Comparison of ENCODE assay signal across 25 cellular contexts in genomic region chr16:4599037-4599436, GRCh38. TPM values are rescaled to one million over a fixed set of nuclear protein-coding genes. Genes with fewer than 3 reads are reported as not detected.
A peak's percentile ranks its signal among the peaks of the same experiment; 100 is the strongest.
DNase-seq lines count a peak whose midpoint lies in the region; ATAC-seq, FAIRE-seq and TF ChIP-seq lines count a peak whose summit lies in the region.
"Had no signal": no experiment of that assay in that cellular context is flagged by ENCODE, and none has a peak within 500 bp of the region (broad histone marks: within the 10 kb centered on the region; RNA-seq: fewer than 3 reads in every experiment).

No MANE protein-coding gene starts in this region.

- no peaks in the 10 kb centered on the region for H3K79me2 ChIP-seq in HCT116 (ENCODE audit: insufficient read depth, low read length)
- no peaks in the 10 kb centered on the region for H3K79me2 ChIP-seq in H1 (ENCODE audit: control insufficient read depth in 1 of 2, insufficient read depth in 2 of 2, low read length in 2 of 2)

- H3K56ac ChIP-seq in H1 (replicated peaks; ENCODE audit: insufficient read length, low read depth, low read length) = no peak overlapping the region

- TF ChIP-seq RAD21 in HCT116 (IDR thresholded peaks at IDR 0.05; ENCODE audit: low read depth) = no peak
- no peak for TF ChIP-seq RAD21 in H1 (IDR thresholded peaks at IDR 0.05 in 1 of 2, conservative IDR thresholded peaks at IDR 0.05 in 1 of 2; ENCODE audit: low read depth in 2 of 2, low read length in 2 of 2)

- WGBS in H1 (ENCODE audit: extremely low coverage in 1 of 2, insufficient coverage in 1 of 2, insufficient read length in 1 of 2, insufficient replicate concordance in 2 of 2, low coverage in 1 of 2, low lambda C conversion rate in 2 of 2, missing lambda C conversion rate in 1 of 2), 2 experiments = 82% methylated on average over 10 of the region's 10 CpGs; no CpG with 5 or more reads in 1 of the 2 experiments
- no CpG with 5 or more reads among the region's 10 CpGs for WGBS in neuronal stem cell (ENCODE audit: extremely low coverage in 2 of 2, insufficient read length in 2 of 2, insufficient replicate concordance in 1 of 2), 2 donors

- CTCF ChIA-PET in HCT116 (lab: Charles Lee) = interaction anchor here (1.4 kb wide), 1 partner anchor 25 kb away, joined by 3 read pairs; the partner anchor contains the start of gene MGRN1
- CTCF ChIA-PET in H1 (lab: Charles Lee; ENCODE audit: partially characterized antibody) = interaction anchor here (0.7 to 8.1 kb wide), 7 partner anchors 11 to 94 kb away, joined by 3 to 65 read pairs (median 5); no protein-coding TSS in a partner anchor

- BruUV-seq in HCT116 (replicated peaks; lab: Mats Ljungman, UMichigan) = no TSS peak

- H2BK12ac ChIP-seq in H1 (ENCODE audit: low read depth, low read length) (peak overlapping the region; percentile 12; the same call in 1 of the 2 replicates), neuronal stem cell (ENCODE audit: low read length) (no peak overlapping the region)

- no peaks in the 10 kb centered on the region for H3K4me1 ChIP-seq in HCT116 (ENCODE audit: control insufficient read depth in 1 of 2, insufficient read depth in 2 of 2, low read length in 2 of 2)
- peaks cover 0 to 17% (median 6%) of the 10 kb centered on the region in 4 experiments; a peak in 6 of 7 replicates for H3K4me1 ChIP-seq in H1 (replicated peaks in 1 of 4; ENCODE audit: control insufficient read depth in 3 of 4, insufficient read depth in 4 of 4, low read length in 3 of 4)
- H3K4me1 ChIP-seq in neuronal stem cell (ENCODE audit: control insufficient read depth in 2 of 2, insufficient read depth in 1 of 2, low read depth in 1 of 2, low read length in 2 of 2) = peaks cover 15% of the 10 kb centered on the region in 2 donors
- H3K4me1 ChIP-seq: BE2C, HAP-1 had no signal

- H2BK20ac ChIP-seq in H1 (ENCODE audit: low read length) = no peak overlapping the region

- no peak overlapping the region for H3K14ac ChIP-seq in H1 (ENCODE audit: insufficient read length)
- no peak overlapping the region for H3K14ac ChIP-seq in neuronal stem cell (ENCODE audit: low read length)

- no peak overlapping the region for H3K9ac ChIP-seq in HCT116 (ENCODE audit: low read length)
- no peak overlapping the region for H3K9ac ChIP-seq in H1 (replicated peaks in 1 of 4; ENCODE audit: extremely low read depth in 1 of 4, low read depth in 3 of 4, low read length in 3 of 4)
- H3K9ac ChIP-seq in neuronal stem cell (ENCODE audit: low read depth, low read length, poor library complexity) = no peak overlapping the region
- H3K9ac ChIP-seq: BLaER1 treated with 17β-estradiol and CSF1 and Interleukin-3, amounts not matched to agents 10 nM and 100 nM; GM23248 had no signal

- no peak for FAIRE-seq in H1 (lab: Jason Lieb, UNC)
- FAIRE-seq: D721Med, GM19239 had no signal

- no peak overlapping the region for H2AK5ac ChIP-seq in H1 (ENCODE audit: low read depth, low read length)
- H2AK5ac ChIP-seq in neuronal stem cell (ENCODE audit: low read depth, low read length) = peak overlapping the region; percentile 74

- no peaks in the 10 kb centered on the region for H3K36me3 Mint-ChIP-seq in glutamatergic neuron (ENCODE audit: unreplicated experiment)
- H3K36me3 Mint-ChIP-seq: CD14-positive monocyte; CD8-positive, alpha-beta memory T cell had no signal

- no peak overlapping the region for H4K91ac ChIP-seq in H1 (replicated peaks; ENCODE audit: insufficient read length, low read length)
- H4K91ac ChIP-seq in neuronal stem cell (ENCODE audit: low read depth, low read length, poor library complexity) = no peak overlapping the region

- no peaks in the 10 kb centered on the region for H3K9me2 ChIP-seq in HCT116 (ENCODE audit: insufficient read depth)

- H3K79me1 ChIP-seq in H1 (ENCODE audit: low read depth, low read length) = no peaks in the 10 kb centered on the region
- no peaks in the 10 kb centered on the region for H3K79me1 ChIP-seq in neuronal stem cell (ENCODE audit: low read depth, low read length)

- TF ChIP-seq EP300 in H1 (IDR thresholded peaks at IDR 0.05; ENCODE audit: borderline replicate concordance in 1 of 2, low read depth in 2 of 2, low read length in 2 of 2) = no peak

- H3K27ac ChIP-seq in HCT116 (ENCODE audit: low read depth, low read length) (no peak overlapping the region), H1 (ENCODE audit: low read depth, low read length) (no peak overlapping the region), neuronal stem cell (replicated peaks; ENCODE audit: low read length) (no peak overlapping the region)
- H3K27ac ChIP-seq: BLaER1 treated with 17β-estradiol and CSF1 and Interleukin-3, amounts not matched to agents 10 nM and 100 nM; GM23248 had no signal

- POLR2A ChIA-PET in HCT116 (lab: Charles Lee) (interaction anchor here (1.1 kb wide), 1 partner anchor 17 kb away, joined by 6 read pairs; no protein-coding TSS in a partner anchor), H1 (lab: Charles Lee; ENCODE audit: partially characterized antibody) (interaction anchor here (0.9 to 12.8 kb wide), 4 partner anchors 10 to 66 kb away, joined by 3 to 126 read pairs (median 3); partner anchors contain the start of gene UBALD1)

- H2BK5ac ChIP-seq in H1 (ENCODE audit: low read depth, low read length) (no peak overlapping the region), neuronal stem cell (ENCODE audit: low read length) (peak overlapping the region; percentile 71)

- H4K5ac ChIP-seq in H1 (ENCODE audit: insufficient read length, low read depth, low read length) = no peak overlapping the region

- peaks cover 6% of the 10 kb centered on the region for H3K4me1 Mint-ChIP-seq in glutamatergic neuron (ENCODE audit: low read depth, unreplicated experiment)
- H3K4me1 Mint-ChIP-seq: CD8-positive, alpha-beta memory T cell had no signal

- RAD21 ChIA-PET in HCT116 (lab: Charles Lee; ENCODE audit: low non-redundant PET in 1 of 2, low total read pairs in 2 of 2, uncharacterized antibody in 2 of 2, unreplicated experiment in 2 of 2) = no interaction called here

- no peak overlapping the region for H3K4me3 ChIP-seq in H7 (ENCODE audit: insufficient read depth, low read depth, low read length)
- no peak overlapping the region for H3K4me3 ChIP-seq in HCT116 (replicated peaks in 1 of 2; ENCODE audit: low read depth in 1 of 2, low read length in 2 of 2)
- H3K4me3 ChIP-seq in H1 (ENCODE audit: extremely low read depth in 1 of 4, insufficient read depth in 2 of 4, low read depth in 3 of 4, low read length in 4 of 4) = no peak overlapping the region
- no peak overlapping the region for H3K4me3 ChIP-seq in neuronal stem cell (ENCODE audit: low read length in 2 of 2)
- H3K4me3 ChIP-seq: BLaER1 treated with 17β-estradiol and CSF1 and Interleukin-3, amounts not matched to agents 10 nM and 100 nM; GM12878; GM23248; HAP-1 had no signal

- H3K4me3 Mint-ChIP-seq in glutamatergic neuron (ENCODE audit: unreplicated experiment) = no peak overlapping the region
- H3K4me3 Mint-ChIP-seq: CD14-positive monocyte; CD4-positive, alpha-beta T cell; CD8-positive, alpha-beta memory T cell had no signal

- H3K4me2 ChIP-seq in HCT116 (ENCODE audit: low read length) (no peak overlapping the region), H1 (ENCODE audit: insufficient read depth in 1 of 2, low read depth in 2 of 2, low read length in 2 of 2) (no peak overlapping the region), neuronal stem cell (ENCODE audit: insufficient read depth, low read length, poor library complexity, severe bottlenecking) (no peak overlapping the region)
- H3K4me2 ChIP-seq: BLaER1 treated with 17β-estradiol and CSF1 and Interleukin-3, amounts not matched to agents 10 nM and 100 nM had no signal

- no peak overlapping the region for H2BK120ac ChIP-seq in H1 (replicated peaks; ENCODE audit: low read depth, low read length)
- H2BK120ac ChIP-seq in neuronal stem cell (ENCODE audit: low read depth, low read length) = no peak overlapping the region

- H2AFZ ChIP-seq in HCT116 (ENCODE audit: low read depth, low read length, poor library complexity, severe bottlenecking) (no peak overlapping the region), H1 (ENCODE audit: low read length) (no peak overlapping the region), neuronal stem cell (ENCODE audit: low read length) (no peak overlapping the region)
- H2AFZ ChIP-seq: GM23248 had no signal

- TF ChIP-seq CTCF in HCT116 (IDR thresholded peaks at IDR 0.05 in 2 of 3, conservative IDR thresholded peaks at IDR 0.05 in 1 of 3; ENCODE audit: borderline replicate concordance in 1 of 3, insufficient read depth in 1 of 3, low read depth in 2 of 3, low read length in 2 of 3) (no peak), H1 (IDR thresholded peaks at IDR 0.05; ENCODE audit: control extremely low read depth in 1 of 3, insufficient read depth in 1 of 3, low read depth in 1 of 3, low read length in 3 of 3) (no peak), glutamatergic neuron (IDR thresholded peaks at IDR 0.05; ENCODE audit: partially characterized antibody, unreplicated experiment) (no peak)

- H3K23me2 ChIP-seq in H1 (ENCODE audit: low read depth, low read length) = no peaks in the 10 kb centered on the region

- DNase-seq in H7 (peak; percentile 58), HCT116 (ENCODE audit: low read depth, low spot score) (no peak), H1 (ENCODE audit: low read depth in 1 of 2, low spot score in 2 of 2) (no peak), neuronal stem cell (ENCODE audit: low spot score) (no peak), medulla oblongata (ENCODE audit: extremely low spot score) (no peak), AG20443 (ENCODE audit: low spot score) (no peak), NCI-H1436 (lab: John Stamatoyannopoulos, UW) (no peak), glutamatergic neuron (no peak)
- DNase-seq: BE2C; CD4-positive, alpha-beta T cell; CD8-positive, alpha-beta memory T cell; DMS 273 treated with DMSO at 0.1 percent for 48 hours; DMS79; EL; GDM1; GM23248 had no signal

- H3K18ac ChIP-seq in H1 (ENCODE audit: extremely low read depth, low read length) (no peak overlapping the region), neuronal stem cell (ENCODE audit: low read length) (no peak overlapping the region)

- no peaks in the 10 kb centered on the region for H4K20me1 ChIP-seq in HCT116 (ENCODE audit: insufficient read depth)
- H4K20me1 ChIP-seq in H1 (replicated peaks in 1 of 2; ENCODE audit: control insufficient read depth in 1 of 2, insufficient read depth in 2 of 2, low read length in 2 of 2) = no peaks in the 10 kb centered on the region

- no peak overlapping the region for H3K27ac Mint-ChIP-seq in glutamatergic neuron (ENCODE audit: unreplicated experiment)
- H3K27ac Mint-ChIP-seq: CD4-positive, alpha-beta T cell had no signal

- no peaks in the 10 kb centered on the region for H3K27me3 Mint-ChIP-seq in glutamatergic neuron (ENCODE audit: unreplicated experiment)
- H3K27me3 Mint-ChIP-seq: CD4-positive, alpha-beta T cell had no signal

- H3K36me3 ChIP-seq in H7 (replicated peaks; ENCODE audit: control insufficient read depth, insufficient read depth, low read length) = no peaks in the 10 kb centered on the region
- H3K36me3 ChIP-seq in HCT116 (ENCODE audit: control insufficient read depth in 1 of 2, insufficient read depth in 2 of 2, low read length in 2 of 2) = no peaks in the 10 kb centered on the region
- H3K36me3 ChIP-seq in H1 (ENCODE audit: control insufficient read depth in 2 of 4, insufficient read depth in 4 of 4, low read length in 3 of 4) = no peaks in the 10 kb centered on the region
- H3K36me3 ChIP-seq in neuronal stem cell (replicated peaks in 1 of 2; ENCODE audit: control insufficient read depth in 2 of 2, insufficient read depth in 2 of 2, low read length in 2 of 2) = no peaks in the 10 kb centered on the region
- H3K36me3 ChIP-seq: BE2C; BLaER1 treated with 17β-estradiol and CSF1 and Interleukin-3, amounts not matched to agents 10 nM and 100 nM; HAP-1 had no signal

- H3K9me3 ChIP-seq in HCT116 (ENCODE audit: control insufficient read depth in 1 of 2, insufficient read depth in 1 of 2, low read depth in 1 of 2, low read length in 2 of 2) (no peaks in the 10 kb centered on the region), H1 (ENCODE audit: insufficient read depth in 2 of 2, low read depth in 1 of 2, low read length in 1 of 2) (no peaks in the 10 kb centered on the region), neuronal stem cell (replicated peaks in 1 of 2; ENCODE audit: control insufficient read depth in 2 of 2, insufficient read depth in 1 of 2, low read depth in 1 of 2, low read length in 2 of 2) (no peaks in the 10 kb centered on the region)
- H3K9me3 ChIP-seq: BE2C; BLaER1 treated with 17β-estradiol and CSF1 and Interleukin-3, amounts not matched to agents 10 nM and 100 nM; HAP-1 had no signal

- H3K23ac ChIP-seq in H1 (ENCODE audit: insufficient read length) (no peak overlapping the region), neuronal stem cell (ENCODE audit: low read depth, low read length, poor library complexity) (no peak overlapping the region)

- no peak for TF ChIP-seq POLR2A in HCT116 (IDR thresholded peaks at IDR 0.05; ENCODE audit: borderline replicate concordance, extremely low read depth, insufficient read depth, insufficient read length)
- TF ChIP-seq POLR2A in H1 (IDR thresholded peaks at IDR 0.05; ENCODE audit: control extremely low read depth in 1 of 2, low read depth in 2 of 2, low read length in 2 of 2) = no peak

- H3K9me3 Mint-ChIP-seq in glutamatergic neuron (ENCODE audit: unreplicated experiment) = peaks cover 6% of the 10 kb centered on the region
- H3K9me3 Mint-ChIP-seq: CD4-positive, alpha-beta T cell; CD8-positive, alpha-beta memory T cell had no signal

- H3K27me3 ChIP-seq in H7 (ENCODE audit: control insufficient read depth, insufficient read depth, low read length) (no peaks in the 10 kb centered on the region), HCT116 (ENCODE audit: insufficient read depth, low read length) (no peaks in the 10 kb centered on the region), H1 (replicated peaks in 1 of 4; ENCODE audit: control insufficient read depth in 3 of 4, extremely low read depth in 1 of 4, insufficient read depth in 3 of 4, low read length in 3 of 4) (no peaks in the 10 kb centered on the region; a peak in 1 of 7 replicates), neuronal stem cell (ENCODE audit: control insufficient read depth in 3 of 3, insufficient read depth in 3 of 3, low read depth in 1 of 3, low read length in 3 of 3) (no peaks in the 10 kb centered on the region)
- H3K27me3 ChIP-seq: BE2C had no signal

- H3K4ac ChIP-seq in H1 (replicated peaks; ENCODE audit: insufficient read length, low read depth, low read length) = no peak overlapping the region
- no peak overlapping the region for H3K4ac ChIP-seq in neuronal stem cell (ENCODE audit: low read length)

- ATAC-seq in HCT116 = peak; percentile 21; the same call in 1 of the 2 replicates
- ATAC-seq: GM12878 had no signal

- no peak overlapping the region for H2BK15ac ChIP-seq in H1 (ENCODE audit: low read length)
- peak overlapping the region; percentile 56 for H2BK15ac ChIP-seq in neuronal stem cell (ENCODE audit: low read length)

- H4K8ac ChIP-seq in H1 (ENCODE audit: extremely low read depth, insufficient read depth, low read length) = peak overlapping the region; percentile 36
- H4K8ac ChIP-seq in neuronal stem cell (ENCODE audit: low read depth, low read length) = no peak overlapping the region

- intact Hi-C loops in HCT116 (cut with micrococcal nuclease) = no loop called here

RNA-seq across cellular contexts. Expression of gene UBALD1, which starts 15.7 kb away (rescaled TPM):
- 21.4 and 26.8 TPM in 2 replicates for total RNA-seq in H7 (2014; rRNA removed; shearing (Covaris generic))
- total RNA-seq in HCT116 (2021; ENCODE audit: unreplicated experiment) (45.9 TPM), glutamatergic neuron (ENCODE audit: unreplicated experiment) (54.6 TPM)
- 24.9 and 39.8 TPM in 2 replicates for polyA plus RNA-seq in HCT116 (2012)
- 52.2 and 62.0 TPM in 2 replicates for total RNA-seq in H1 (2021; fragmentation: NEBNext Ultra II Directional; extraction: Animal tissue kit (Norgen Biotek cat#: 25700))
- 28.6 and 48.9 TPM in 2 replicates for polyA plus RNA-seq in H1 (2011; rRNA removed)
- polyA plus RNA-seq in H1 (2011; cell fraction: cytosol; rRNA removed) = 20.7 TPM
- polyA plus RNA-seq in H1 (2011; cell fraction: nucleus; rRNA removed) = 44.3 TPM
- polyA plus RNA-seq in H1 (2012, experiment 1 of 2) = 31.3 to 45.9 TPM (median 41.7 TPM) in 4 replicates
- 25.4 TPM for polyA plus RNA-seq in H1 (2012, experiment 2 of 2)
- polyA plus RNA-seq in H1 (2013, experiment 1 of 2) = 36.1 TPM
- 36.7 TPM for polyA plus RNA-seq in H1 (2013, experiment 2 of 2)
- polyA minus RNA-seq in H1 (2011; rRNA and poly(A)+ RNA removed) = 3.9 and 5.5 TPM in 2 replicates
- 28.0 TPM for polyA minus RNA-seq in H1 (2011; cell fraction: cytosol; rRNA and poly(A)+ RNA removed)
- polyA minus RNA-seq in H1 (2011; cell fraction: nucleus; rRNA and poly(A)+ RNA removed) = 45.1 TPM
- polyA plus RNA-seq in neuronal stem cell (2013, experiment 1 of 2) = 13.4 TPM
- 13.0 TPM for polyA plus RNA-seq in neuronal stem cell (2013, experiment 2 of 2)

RNA-seq across cellular contexts. Expression of gene MGRN1, which starts 25.6 kb away (rescaled TPM):
- total RNA-seq in H7 (2014; rRNA removed; shearing (Covaris generic)) = 35.6 and 42.8 TPM in 2 replicates
- total RNA-seq in HCT116 (2021; ENCODE audit: unreplicated experiment) (50.6 TPM), glutamatergic neuron (ENCODE audit: unreplicated experiment) (150 TPM)
- polyA plus RNA-seq in HCT116 (2012) = 26.2 and 33.7 TPM in 2 replicates
- 79.4 and 82.3 TPM in 2 replicates for total RNA-seq in H1 (2021; fragmentation: NEBNext Ultra II Directional; extraction: Animal tissue kit (Norgen Biotek cat#: 25700))
- 15.0 and 30.1 TPM in 2 replicates for polyA plus RNA-seq in H1 (2011; rRNA removed)
- 12.4 TPM for polyA plus RNA-seq in H1 (2011; cell fraction: cytosol; rRNA removed)
- polyA plus RNA-seq in H1 (2011; cell fraction: nucleus; rRNA removed) = 33.9 TPM
- 39.5 to 72.9 TPM (median 65.4 TPM) in 4 replicates for polyA plus RNA-seq in H1 (2012, experiment 1 of 2)
- 52.0 TPM for polyA plus RNA-seq in H1 (2012, experiment 2 of 2)
- 46.7 TPM for polyA plus RNA-seq in H1 (2013, experiment 1 of 2)
- polyA plus RNA-seq in H1 (2013, experiment 2 of 2) = 47.1 TPM
- 17.9 and 22.6 TPM in 2 replicates for polyA minus RNA-seq in H1 (2011; rRNA and poly(A)+ RNA removed)
- polyA minus RNA-seq in H1 (2011; cell fraction: cytosol; rRNA and poly(A)+ RNA removed) = 30.4 TPM
- polyA minus RNA-seq in H1 (2011; cell fraction: nucleus; rRNA and poly(A)+ RNA removed) = 30.7 TPM
- 48.7 TPM for polyA plus RNA-seq in neuronal stem cell (2013, experiment 1 of 2)
- 51.0 TPM for polyA plus RNA-seq in neuronal stem cell (2013, experiment 2 of 2)

RNA-seq across cellular contexts. Expression of gene C16orf96, which starts 42.9 kb away (rescaled TPM):
- total RNA-seq in H7 (2014; rRNA removed; shearing (Covaris generic)) = 0.38 and 0.41 TPM in 2 replicates
- 0.10 TPM for total RNA-seq in HCT116 (2021; ENCODE audit: unreplicated experiment)
- polyA plus RNA-seq in HCT116 (2012) = 0.04 TPM in 1 of 2 replicates, not detected in the other
- 1.3 and 1.6 TPM in 2 replicates for total RNA-seq in H1 (2021; fragmentation: NEBNext Ultra II Directional; extraction: Animal tissue kit (Norgen Biotek cat#: 25700))
- 1.0 and 1.8 TPM in 2 replicates for polyA plus RNA-seq in H1 (2011; rRNA removed)
- 0.97 TPM for polyA plus RNA-seq in H1 (2011; cell fraction: cytosol; rRNA removed)
- 2.1 TPM for polyA plus RNA-seq in H1 (2011; cell fraction: nucleus; rRNA removed)
- 1.4 to 2.0 TPM (median 1.5 TPM) in 4 replicates for polyA plus RNA-seq in H1 (2012, experiment 1 of 2)
- polyA plus RNA-seq in H1 (2012, experiment 2 of 2) = 1.1 TPM
- 0.67 TPM for polyA plus RNA-seq in H1 (2013, experiment 1 of 2)
- polyA plus RNA-seq in H1 (2013, experiment 2 of 2) = 0.72 TPM
- polyA minus RNA-seq in H1 (2011; rRNA and poly(A)+ RNA removed) = 1.4 and 1.6 TPM in 2 replicates
- polyA minus RNA-seq in H1 (2011; cell fraction: cytosol; rRNA and poly(A)+ RNA removed) = 1.5 TPM
- polyA minus RNA-seq in H1 (2011; cell fraction: nucleus; rRNA and poly(A)+ RNA removed) = 1.9 TPM
- polyA plus RNA-seq in neuronal stem cell (2013, experiment 1 of 2) = 0.74 TPM
- polyA plus RNA-seq in neuronal stem cell (2013, experiment 2 of 2) = 0.79 TPM
- total RNA-seq in glutamatergic neuron (ENCODE audit: unreplicated experiment) = 0.83 TPM
- total RNA-seq: A172, A673, GM23248, H4 had no signal
- polyA plus RNA-seq: CD14-positive monocyte, GM23248 had no signal
